23 cellular contexts compared by ENCODE assay signal in genomic region chr14:100803694-100804075, GRCh38. TPM values are rescaled to one million over a fixed set of nuclear protein-coding genes. Genes with fewer than 3 reads are reported as not detected.
A peak's percentile ranks its signal among the peaks of the same experiment; 100 is the strongest.
DNase-seq lines count a peak whose midpoint lies in the region; ATAC-seq, FAIRE-seq and TF ChIP-seq lines count a peak whose summit lies in the region.
"Had no signal": no experiment of that assay in that cellular context is flagged by ENCODE, and none has a peak within 500 bp of the region (broad histone marks: within the 10 kb centered on the region; RNA-seq: fewer than 3 reads in every experiment).

No MANE protein-coding gene starts in this region.

- BruUV-seq in HepG2 (replicated peaks; lab: Mats Ljungman, UMichigan) = no TSS peak

- no peak for TF ChIP-seq CTCF in right lobe of liver (IDR thresholded peaks at IDR 0.05)
- TF ChIP-seq CTCF in HepG2 (CRISPR knock-in tag; IDR thresholded peaks at IDR 0.05) = no peak
- TF ChIP-seq CTCF in H1 (IDR thresholded peaks at IDR 0.05; ENCODE audit: control extremely low read depth in 1 of 3, insufficient read depth in 1 of 3, low read depth in 1 of 3, low read length in 3 of 3) = no peak
- no peak for TF ChIP-seq CTCF in prostate gland (IDR thresholded peaks at IDR 0.05)

- H3K9ac ChIP-seq in HepG2 (ENCODE audit: insufficient read depth, low read depth, low read length) = no peak overlapping the region
- no peak overlapping the region for H3K9ac ChIP-seq in H1 (replicated peaks in 1 of 4; ENCODE audit: extremely low read depth in 1 of 4, low read depth in 3 of 4, low read length in 3 of 4)
- H3K9ac ChIP-seq in mesenchymal stem cell (ENCODE audit: low read length) = no peak overlapping the region

- H2AFZ ChIP-seq in HepG2 (ENCODE audit: low read length) (no peak overlapping the region), H1 (ENCODE audit: low read length) (peak overlapping the region; percentile 41; the same call in 1 of the 2 replicates), mesenchymal stem cell (ENCODE audit: low read depth, low read length) (no peak overlapping the region)

- no peak for TF ChIP-seq POLR2A in right lobe of liver (IDR thresholded peaks at IDR 0.05)
- TF ChIP-seq POLR2A in HepG2 (IDR thresholded peaks at IDR 0.05; ENCODE audit: insufficient read depth in 1 of 2, low read depth in 2 of 2, low read length in 2 of 2) = no peak
- TF ChIP-seq POLR2A in H1 (IDR thresholded peaks at IDR 0.05; ENCODE audit: control extremely low read depth in 1 of 2, low read depth in 2 of 2, low read length in 2 of 2) = no peak
- TF ChIP-seq POLR2A in prostate gland (IDR thresholded peaks at IDR 0.05) = no peak

- H3K4me1 ChIP-seq in right lobe of liver (peaks cover 0 to 4% (median 0%) of the 10 kb centered on the region in 4 donors), HepG2 (ENCODE audit: insufficient read depth, low read length) (peaks cover 6% of the 10 kb centered on the region; the same call in 1 of the 2 replicates), H1 (replicated peaks in 1 of 4; ENCODE audit: control insufficient read depth in 3 of 4, insufficient read depth in 4 of 4, low read length in 3 of 4) (peaks cover 6 to 22% (median 11%) of the 10 kb centered on the region in 4 experiments), mesenchymal stem cell (ENCODE audit: control insufficient read depth, insufficient read depth, low read depth, low read length) (no peaks in the 10 kb centered on the region), prostate gland (replicated peaks) (no peaks in the 10 kb centered on the region)
- H3K4me1 ChIP-seq: BE2C had no signal

- TF ChIP-seq EP300 in HepG2 (IDR thresholded peaks at IDR 0.05; ENCODE audit: low read depth in 2 of 2, low read length in 2 of 2) = no peak
- TF ChIP-seq EP300 in HepG2 (CRISPR knock-in tag; IDR thresholded peaks at IDR 0.05; ENCODE audit: borderline replicate concordance) = no peak
- TF ChIP-seq EP300 in H1 (IDR thresholded peaks at IDR 0.05; ENCODE audit: borderline replicate concordance in 1 of 2, low read depth in 2 of 2, low read length in 2 of 2) = no peak

- 69% methylated on average over 9 of the region's 14 CpGs for WGBS in right lobe of liver (ENCODE audit: insufficient coverage, low coverage, low lambda C conversion rate, missing lambda C conversion rate)
- 91% methylated on average over 11 of the region's 14 CpGs for WGBS in HepG2 (ENCODE audit: low lambda C conversion rate)
- WGBS in H1 (ENCODE audit: extremely low coverage in 1 of 2, insufficient coverage in 1 of 2, insufficient read length in 1 of 2, insufficient replicate concordance in 2 of 2, low coverage in 1 of 2, low lambda C conversion rate in 2 of 2, missing lambda C conversion rate in 1 of 2), 2 experiments = 88% methylated on average over 8 of the region's 14 CpGs; no CpG with 5 or more reads in 1 of the 2 experiments
- 97% methylated on average over 14 of the region's 14 CpGs for WGBS in mesenchymal stem cell
- WGBS in prostate gland = 96% methylated on average over 14 of the region's 14 CpGs

- H2BK15ac ChIP-seq in H1 (ENCODE audit: low read length) (peak overlapping the region; percentile 46; the same call in 1 of the 2 replicates), mesenchymal stem cell (ENCODE audit: low read depth, poor library complexity, severe bottlenecking) (no peak overlapping the region)

- no peak overlapping the region for H3K4ac ChIP-seq in H1 (replicated peaks; ENCODE audit: insufficient read length, low read depth, low read length)
- H3K4ac ChIP-seq in mesenchymal stem cell (ENCODE audit: low read depth in 1 of 2, low read length in 2 of 2) = no peak overlapping the region

- H3K27me3 ChIP-seq in right lobe of liver (no peaks in the 10 kb centered on the region), HepG2 (ENCODE audit: control insufficient read depth in 1 of 2, insufficient read depth in 2 of 2, low read length in 2 of 2) (no peaks in the 10 kb centered on the region), H1 (replicated peaks in 1 of 4; ENCODE audit: control insufficient read depth in 3 of 4, extremely low read depth in 1 of 4, insufficient read depth in 3 of 4, low read length in 3 of 4) (no peaks in the 10 kb centered on the region; a peak in 2 of 7 replicates), mesenchymal stem cell (ENCODE audit: control insufficient read depth in 1 of 2, insufficient read depth in 1 of 2, low read length in 2 of 2) (peaks cover 23 to 53% of the 10 kb centered on the region in 2 experiments), prostate gland (replicated peaks; ENCODE audit: insufficient read depth) (no peaks in the 10 kb centered on the region)
- H3K27me3 ChIP-seq: BE2C had no signal

- peak overlapping the region; percentile 86; the same call in 1 of the 2 replicates for H2BK20ac ChIP-seq in H1 (ENCODE audit: low read length)

- no peaks in the 10 kb centered on the region for H3K79me2 ChIP-seq in HepG2 (ENCODE audit: insufficient read depth, low read length)
- no peaks in the 10 kb centered on the region for H3K79me2 ChIP-seq in H1 (ENCODE audit: control insufficient read depth in 1 of 2, insufficient read depth in 2 of 2, low read length in 2 of 2)

- TF ChIP-seq RAD21 in HepG2 (CRISPR knock-in tag; IDR thresholded peaks at IDR 0.05) (no peak), H1 (IDR thresholded peaks at IDR 0.05 in 1 of 2, conservative IDR thresholded peaks at IDR 0.05 in 1 of 2; ENCODE audit: low read depth in 2 of 2, low read length in 2 of 2) (no peak)

- no peaks in the 10 kb centered on the region for H3K23me2 ChIP-seq in H1 (ENCODE audit: low read depth, low read length)

- H3K23ac ChIP-seq in H1 (ENCODE audit: insufficient read length) (no peak overlapping the region), mesenchymal stem cell (ENCODE audit: low read length in 2 of 2) (no peak overlapping the region)

- no peak overlapping the region for H3K56ac ChIP-seq in H1 (replicated peaks; ENCODE audit: insufficient read length, low read depth, low read length)

- H3K79me1 ChIP-seq in H1 (ENCODE audit: low read depth, low read length) (no peaks in the 10 kb centered on the region), mesenchymal stem cell (replicated peaks; ENCODE audit: low read length, poor library complexity, severe bottlenecking) (no peaks in the 10 kb centered on the region)

- H4K8ac ChIP-seq in H1 (ENCODE audit: extremely low read depth, insufficient read depth, low read length) = no peak overlapping the region; the same call in 1 of the 2 replicates
- no peak overlapping the region for H4K8ac ChIP-seq in mesenchymal stem cell (ENCODE audit: low read length)

- H3K9me3 ChIP-seq in right lobe of liver (no peaks in the 10 kb centered on the region), HepG2 (ENCODE audit: low read length) (peaks cover 16% of the 10 kb centered on the region), H1 (ENCODE audit: insufficient read depth in 2 of 2, low read depth in 1 of 2, low read length in 1 of 2) (peaks cover 15% of the 10 kb centered on the region in 2 experiments), mesenchymal stem cell (ENCODE audit: control insufficient read depth, low read length) (peaks cover 8% of the 10 kb centered on the region), prostate gland (no peaks in the 10 kb centered on the region)
- H3K9me3 ChIP-seq: BE2C had no signal

- H3K14ac ChIP-seq in H1 (ENCODE audit: insufficient read length) = no peak overlapping the region
- no peak overlapping the region for H3K14ac ChIP-seq in mesenchymal stem cell (ENCODE audit: low read length in 2 of 2)

- no peak for DNase-seq in right lobe of liver
- no peak for DNase-seq in HepG2 (ENCODE audit: low spot score)
- no peak for DNase-seq in H1 (ENCODE audit: low read depth in 1 of 2, low spot score in 2 of 2)
- DNase-seq in mesenchymal stem cell = no peak
- peak; percentile 2 for DNase-seq in retina
- no peak for DNase-seq in prostate gland (ENCODE audit: low spot score)
- DNase-seq in NCI-H2081 treated with DMSO at 0.1 percent for 48 hours (lab: John Stamatoyannopoulos, UW) = no peak
- DNase-seq: ACHN; BE2C; C1 segment of cervical spinal cord; CD4-positive, CD25-positive, alpha-beta regulatory T cell; CD8-positive, alpha-beta memory T cell; COR-L47; DMS 273 treated with DMSO at 0.1 percent for 48 hours; DMS53; DND-41; EL had no signal

- ATAC-seq in right lobe of liver (peak in 3 of 4 donors; percentile 17 to 40 (median 35)), HepG2 (no peak), GM18502 (IDR thresholded peaks at IDR 0.05; ENCODE audit: poor library complexity, unreplicated experiment) (no peak)
- ATAC-seq: GM12878 had no signal

- no peak overlapping the region for H4K5ac ChIP-seq in H1 (ENCODE audit: insufficient read length, low read depth, low read length)

- no peak overlapping the region for H3K4me3 ChIP-seq in right lobe of liver
- H3K4me3 ChIP-seq in HepG2 (replicated peaks in 1 of 3; ENCODE audit: insufficient read depth in 1 of 3, low read depth in 2 of 3, low read length in 3 of 3) = no peak overlapping the region
- no peak overlapping the region for H3K4me3 ChIP-seq in H1 (ENCODE audit: extremely low read depth in 1 of 4, insufficient read depth in 2 of 4, low read depth in 3 of 4, low read length in 4 of 4)
- no peak overlapping the region for H3K4me3 ChIP-seq in mesenchymal stem cell (ENCODE audit: insufficient read depth in 1 of 2, low read depth in 1 of 2, low read length in 2 of 2)
- no peak overlapping the region for H3K4me3 ChIP-seq in prostate gland
- H3K4me3 ChIP-seq: GM12878, HAP-1 had no signal

- H2BK5ac ChIP-seq in H1 (ENCODE audit: low read depth, low read length) (peak overlapping the region; percentile 71; the same call in 1 of the 2 replicates), mesenchymal stem cell (ENCODE audit: low read depth, low read length, poor library complexity, severe bottlenecking) (no peak overlapping the region)

- no peaks in the 10 kb centered on the region for H3K36me3 ChIP-seq in right lobe of liver
- no peaks in the 10 kb centered on the region for H3K36me3 ChIP-seq in HepG2 (replicated peaks in 1 of 2; ENCODE audit: control insufficient read depth in 1 of 2, insufficient read depth in 2 of 2, low read length in 2 of 2)
- no peaks in the 10 kb centered on the region for H3K36me3 ChIP-seq in H1 (ENCODE audit: control insufficient read depth in 2 of 4, insufficient read depth in 4 of 4, low read length in 3 of 4)
- H3K36me3 ChIP-seq in mesenchymal stem cell (ENCODE audit: control insufficient read depth in 1 of 2, insufficient read depth in 2 of 2, low read depth in 1 of 2, low read length in 2 of 2) = no peaks in the 10 kb centered on the region
- H3K36me3 ChIP-seq in prostate gland = no peaks in the 10 kb centered on the region
- H3K36me3 ChIP-seq: BE2C, HAP-1 had no signal

- intact Hi-C loops in right lobe of liver (cut with DNase I) (no loop called here), HepG2 (cut with micrococcal nuclease; ENCODE audit: unreplicated experiment) (no loop called here), prostate gland (cut with DNase I) (no loop called here)

- peak overlapping the region; percentile 78 for H3K18ac ChIP-seq in H1 (ENCODE audit: extremely low read depth, low read length)
- no peak overlapping the region for H3K18ac ChIP-seq in mesenchymal stem cell (ENCODE audit: low read depth in 1 of 2, low read length in 2 of 2)

- POLR2A ChIA-PET in HepG2 (lab: Yijun Ruan, JAX) (interaction anchor here (6.3 kb wide), 1 partner anchor 13 kb away, joined by 33 read pairs; no protein-coding TSS in a partner anchor), H1 (lab: Charles Lee; ENCODE audit: partially characterized antibody) (no interaction called here)

- peak overlapping the region; percentile 80; the same call in 1 of the 2 replicates for H2BK12ac ChIP-seq in H1 (ENCODE audit: low read depth, low read length)
- no peak overlapping the region for H2BK12ac ChIP-seq in mesenchymal stem cell (ENCODE audit: low read length in 2 of 2)

- no peak for FAIRE-seq in HepG2 (lab: Jason Lieb, UNC)
- FAIRE-seq in H1 (lab: Jason Lieb, UNC) = no peak
- FAIRE-seq: A204.1, GM12878, GM19239 had no signal

- H2BK120ac ChIP-seq in H1 (replicated peaks; ENCODE audit: low read depth, low read length) (no peak overlapping the region), mesenchymal stem cell (ENCODE audit: low read depth, low read length) (no peak overlapping the region)

- H4K91ac ChIP-seq in H1 (replicated peaks; ENCODE audit: insufficient read length, low read length) (peak overlapping the region; percentile 79), mesenchymal stem cell (ENCODE audit: low read length) (peak overlapping the region; percentile 76)

- H3K27ac ChIP-seq in right lobe of liver = no peak overlapping the region
- no peak overlapping the region for H3K27ac ChIP-seq in HepG2 (ENCODE audit: extremely low read length, insufficient read depth, low read length)
- no peak overlapping the region for H3K27ac ChIP-seq in H1 (ENCODE audit: low read depth, low read length)
- H3K27ac ChIP-seq in mesenchymal stem cell (ENCODE audit: low read length, poor library complexity, severe bottlenecking) = no peak overlapping the region
- H3K27ac ChIP-seq in prostate gland = no peak overlapping the region

- H2AK5ac ChIP-seq in H1 (ENCODE audit: low read depth, low read length) (0 out of 2 replicates have a peak overlapping the region, but pooled peaks have one; percentile 24), mesenchymal stem cell (ENCODE audit: low read length, severe bottlenecking) (no peak overlapping the region)

- CTCF ChIA-PET in HepG2 (lab: Yijun Ruan, JAX; ENCODE audit: low intra/inter-chr PET ratio, low total read pairs) (no interaction called here), H1 (lab: Charles Lee; ENCODE audit: partially characterized antibody) (interaction anchor here (1.2 kb wide), 1 partner anchor 49 kb away, joined by 4 read pairs; no protein-coding TSS in a partner anchor)

- in situ Hi-C loops in HepG2 (cut with HindIII; ENCODE audit: extremely low pct_ligation_motif_present, low pct_unique_long_range_greater_than_20kb) = no loop called here

- H4K20me1 ChIP-seq in HepG2 (ENCODE audit: insufficient read depth, low read length) = no peaks in the 10 kb centered on the region
- no peaks in the 10 kb centered on the region for H4K20me1 ChIP-seq in H1 (replicated peaks in 1 of 2; ENCODE audit: control insufficient read depth in 1 of 2, insufficient read depth in 2 of 2, low read length in 2 of 2)

- H3K4me2 ChIP-seq in HepG2 (ENCODE audit: low read depth, low read length) (no peak overlapping the region), H1 (ENCODE audit: insufficient read depth in 1 of 2, low read depth in 2 of 2, low read length in 2 of 2) (no peak overlapping the region), mesenchymal stem cell (ENCODE audit: low read length, poor library complexity, severe bottlenecking) (no peak overlapping the region)

RNA-seq across cellular contexts. Expression of gene MEG3, which starts 22.2 kb away (rescaled TPM):
- total RNA-seq in right lobe of liver = 10 to 100 TPM in 5 of 6 experiments, 1 to 10 TPM in 1; 5.7 to 43.7 (median 23.9) TPM
- total RNA-seq in HepG2 (2016; rRNA removed; fragmentation: Illumina TruSeq; extraction: Trizol) = not detected in 2 replicates
- not detected in 2 replicates for total RNA-seq in HepG2 (2016; cell fraction: cytosol; rRNA removed; fragmentation: Illumina TruSeq; extraction: Trizol; ENCODE audit: low read depth)
- not detected in 2 replicates for total RNA-seq in HepG2 (2016; cell fraction: insoluble cytoplasmic fraction; rRNA removed; fragmentation: Illumina TruSeq; extraction: Trizol)
- not detected in 2 replicates for total RNA-seq in HepG2 (2016; cell fraction: membrane; rRNA removed; fragmentation: Illumina TruSeq; extraction: Trizol)
- 0.38 TPM in 1 of 2 replicates, not detected in the other for total RNA-seq in HepG2 (2016; cell fraction: nucleus; rRNA removed; fragmentation: Illumina TruSeq; extraction: Trizol)
- 0.07 and 0.17 TPM in 2 replicates for polyA plus RNA-seq in HepG2 (2011; rRNA removed)
- 0.03 TPM in 1 of 2 replicates, not detected in the other for polyA plus RNA-seq in HepG2 (2011; cell fraction: cytosol; rRNA removed)
- 0.59 and 0.62 TPM in 2 replicates for polyA plus RNA-seq in HepG2 (2011; cell fraction: nucleus; rRNA removed)
- polyA plus RNA-seq in HepG2 (2012) = 0.12 TPM in 1 of 2 replicates, not detected in the other
- polyA plus RNA-seq in HepG2 (2016; cell fraction: cytosol; fragmentation: Illumina TruSeq; extraction: Trizol; ENCODE audit: low read depth) = not detected in 2 replicates
- not detected in 2 replicates for polyA plus RNA-seq in HepG2 (2016; cell fraction: insoluble cytoplasmic fraction; fragmentation: Illumina TruSeq; extraction: Trizol; ENCODE audit: low read depth)
- polyA plus RNA-seq in HepG2 (2016; cell fraction: membrane; fragmentation: Illumina TruSeq; extraction: Trizol; ENCODE audit: low read depth) = not detected in 2 replicates
- polyA plus RNA-seq in HepG2 (2016; cell fraction: nucleus; fragmentation: Illumina TruSeq; extraction: Trizol; ENCODE audit: insufficient read depth, low read depth) = 0.15 TPM in 1 of 2 replicates, not detected in the other
- polyA minus RNA-seq in HepG2 (2011; rRNA and poly(A)+ RNA removed; ENCODE audit: low replicate concordance) = 0.08 TPM in 1 of 2 replicates, not detected in the other
- not detected in 2 replicates for polyA minus RNA-seq in HepG2 (2011; cell fraction: cytosol; rRNA and poly(A)+ RNA removed)
- polyA minus RNA-seq in HepG2 (2011; cell fraction: nucleus; rRNA and poly(A)+ RNA removed) = 0.12 and 0.26 TPM in 2 replicates
- total RNA-seq in H1 (2021; fragmentation: NEBNext Ultra II Directional; extraction: Animal tissue kit (Norgen Biotek cat#: 25700)) = 1.1 and 1.3 TPM in 2 replicates
- polyA plus RNA-seq in H1 (2011; rRNA removed) = 0.17 and 0.49 TPM in 2 replicates
- 0.12 TPM for polyA plus RNA-seq in H1 (2011; cell fraction: cytosol; rRNA removed)
- 0.46 TPM for polyA plus RNA-seq in H1 (2011; cell fraction: nucleus; rRNA removed)
- polyA plus RNA-seq in H1 (2012, experiment 1 of 2) = 0.13 to 0.48 TPM in 2 of 4 replicates, not detected in the others
- 0.07 TPM for polyA plus RNA-seq in H1 (2012, experiment 2 of 2)
- 5.1 TPM for polyA plus RNA-seq in H1 (2013, experiment 1 of 2)
- polyA plus RNA-seq in H1 (2013, experiment 2 of 2) = 5.0 TPM
- polyA minus RNA-seq in H1 (2011; rRNA and poly(A)+ RNA removed) = 0.12 and 0.16 TPM in 2 replicates
- polyA minus RNA-seq in H1 (2011; cell fraction: cytosol; rRNA and poly(A)+ RNA removed) = not detected
- polyA minus RNA-seq in H1 (2011; cell fraction: nucleus; rRNA and poly(A)+ RNA removed) = not detected
- polyA plus RNA-seq in mesenchymal stem cell (2013, experiment 1 of 2) = 0.12 TPM
- polyA plus RNA-seq in mesenchymal stem cell (2013, experiment 2 of 2) = 0.01 TPM
- total RNA-seq in prostate gland = 100 to 1,000 TPM in 1 of 2 donors, 10 to 100 TPM in 1; 21.9 to 135 TPM
- total RNA-seq: H4 had no signal
- polyA plus RNA-seq: CD4-positive, CD25-positive, alpha-beta regulatory T cell; CD8-positive, alpha-beta memory T cell had no signal

Comparison
In these comparisons a context has a peak if more than half of its experiments do, and no peak if none do; other contexts are left out.
1. ATAC-seq: peak in right lobe of liver (3 of 4); none in HepG2 (single experiment) and GM18502 (single experiment).